ENCODE assay signal across 29 cellular contexts in the genomic region with DNA sequence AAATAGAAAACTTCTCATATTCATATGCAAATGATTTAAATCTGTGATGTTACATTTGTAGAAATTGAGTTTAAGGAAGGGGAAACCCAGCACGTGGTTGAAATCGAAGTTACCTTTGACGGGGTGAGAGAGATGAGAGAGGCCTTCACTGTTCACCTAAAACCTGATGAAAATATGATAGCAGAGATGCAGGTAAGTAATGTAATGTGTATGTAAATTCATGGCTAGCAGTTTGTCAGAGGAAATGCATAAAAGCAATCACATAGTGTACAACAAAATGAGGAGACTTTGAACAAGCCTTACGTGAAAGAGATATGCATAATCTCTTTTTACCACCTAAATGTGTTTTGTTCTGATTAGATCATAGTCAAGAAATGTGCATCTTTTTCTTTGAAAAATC.
"Had no signal": no experiment of that assay in that cellular context is flagged by ENCODE, and none has a peak within 500 bp of the region (broad histone marks: within the 10 kb centered on the region; RNA-seq: fewer than 3 reads in every experiment).

No MANE protein-coding gene starts in this region.

- H3K36me3 Mint-ChIP-seq: activated CD8-positive, alpha-beta memory T cell treated with anti-CD3 and anti-CD28 coated beads, Interleukin-2, amount 10 ng/mL, durations not matched to agents 7 days and 5 days; activated naive CD4-positive, alpha-beta T cell treated with anti-CD3 and anti-CD28 coated beads, Interleukin-2, amount 50 U/mL, for 72 hours; activated naive CD8-positive, alpha-beta T cell treated with anti-CD3 and anti-CD28 coated beads for 36 hours had no signal

- DNase-seq: activated CD4-positive, alpha-beta memory T cell treated with anti-CD3 and anti-CD28 coated beads, Interleukin-2, amount 10 ng/mL, durations not matched to agents 7 days and 5 days; activated CD4-positive, alpha-beta T cell treated with anti-CD3 and anti-CD28 coated beads for 1 hour; activated CD4-positive, alpha-beta T cell treated with anti-CD3 and anti-CD28 coated beads for 48 hours; activated CD4-positive, alpha-beta T cell treated with anti-CD3 and anti-CD28 coated beads, Interleukin-2, amount 10 ng/mL, durations not matched to agents 7 days and 5 days; activated CD4-positive, alpha-beta T cell treated with anti-CD3 and anti-CD28 coated beads, Interleukin-2, amount 50 U/mL, for 48 hours; activated CD4-positive, CD25-positive, alpha-beta regulatory T cell; activated CD8-positive, alpha-beta memory T cell treated with anti-CD3 and anti-CD28 coated beads for 24 hours; activated CD8-positive, alpha-beta memory T cell treated with anti-CD3 and anti-CD28 coated beads, Interleukin-2, amount 10 ng/mL, durations not matched to agents 7 days and 5 days; activated CD8-positive, alpha-beta memory T cell treated with anti-CD3 and anti-CD28 coated beads, Interleukin-2, amount 50 U/mL, for 48 hours; activated CD8-positive, alpha-beta T cell treated with anti-CD3 and anti-CD28 coated beads, Interleukin-2, amount 10 ng/mL, durations not matched to agents 7 days and 5 days; activated effector memory CD4-positive, alpha-beta T cell treated with anti-CD3 and anti-CD28 coated beads, Interleukin-2, amount 50 U/mL, for 16 hours; activated gamma-delta T cell treated with Interleukin-2 at 50 U/mL for 16 hours; activated naive CD4-positive, alpha-beta T cell; activated naive CD4-positive, alpha-beta T cell treated with anti-CD3 and anti-CD28 coated beads for 36 hours; activated naive CD4-positive, alpha-beta T cell treated with anti-CD3 and anti-CD28 coated beads, Interleukin-2, amount 50 U/mL, for 16 hours; activated naive CD8-positive, alpha-beta T cell treated with anti-CD3 and anti-CD28 coated beads for 36 hours; activated T-cell treated with anti-CD3 and anti-CD28 coated beads, Interleukin-2, amount 50 U/mL, for 4 hours; adrenal gland; amniotic stem cell; aorta; body of pancreas; brain microvascular endothelial cell; central memory CD4-positive, alpha-beta T cell; T-helper 1 cell; T-helper 9 cell had no signal

- H3K4me3 Mint-ChIP-seq: activated CD4-positive, alpha-beta memory T cell treated with anti-CD3 and anti-CD28 coated beads, Interleukin-2, amount 10 ng/mL, durations not matched to agents 7 days and 5 days; activated CD4-positive, alpha-beta T cell treated with anti-CD3 and anti-CD28 coated beads, Interleukin-2, amount 10 ng/mL, durations not matched to agents 7 days and 5 days; activated CD8-positive, alpha-beta memory T cell treated with anti-CD3 and anti-CD28 coated beads, Interleukin-2, amount 10 ng/mL, durations not matched to agents 7 days and 5 days; activated CD8-positive, alpha-beta T cell treated with anti-CD3 and anti-CD28 coated beads, Interleukin-2, amount 10 ng/mL, durations not matched to agents 7 days and 5 days; activated naive CD4-positive, alpha-beta T cell treated with anti-CD3 and anti-CD28 coated beads for 36 hours; activated naive CD8-positive, alpha-beta T cell treated with anti-CD3 and anti-CD28 coated beads for 36 hours; activated T-cell treated with anti-CD3 and anti-CD28 coated beads, Interleukin-2, amount 50 U/mL, for 4 hours; T-helper 1 cell treated with Interleukin-12 subunit alpha and Interleukin-12 subunit beta and Interleukin-4 antibody, amounts not matched to agents 30 μg/mL and 1 μg/mL, for 36 hours; T-helper 2 cell treated with Interferon-gamma antibody and Interleukin-4, amounts not matched to agents 5 μg/mL and 100 μg/mL, for 36 hours had no signal

- H3K9me3 Mint-ChIP-seq: activated CD4-positive, alpha-beta memory T cell treated with anti-CD3 and anti-CD28 coated beads, Interleukin-2, amount 10 ng/mL, durations not matched to agents 7 days and 5 days; activated CD4-positive, alpha-beta T cell treated with anti-CD3 and anti-CD28 coated beads, Interleukin-2, amount 10 ng/mL, durations not matched to agents 7 days and 5 days; activated naive CD4-positive, alpha-beta T cell treated with anti-CD3 and anti-CD28 coated beads for 36 hours; activated naive CD4-positive, alpha-beta T cell treated with anti-CD3 and anti-CD28 coated beads, Interleukin-2, amount 50 U/mL, for 72 hours; activated naive CD8-positive, alpha-beta T cell treated with anti-CD3 and anti-CD28 coated beads for 36 hours; activated T-cell treated with anti-CD3 and anti-CD28 coated beads, Interleukin-2, amount 50 U/mL, for 4 hours; T-helper 1 cell treated with Interleukin-12 subunit alpha and Interleukin-12 subunit beta and Interleukin-4 antibody, amounts not matched to agents 30 μg/mL and 1 μg/mL, for 36 hours; T-helper 2 cell treated with Interferon-gamma antibody and Interleukin-4, amounts not matched to agents 5 μg/mL and 100 μg/mL, for 36 hours had no signal

- H3K4me1 Mint-ChIP-seq: activated CD4-positive, alpha-beta memory T cell treated with anti-CD3 and anti-CD28 coated beads, Interleukin-2, amount 10 ng/mL, durations not matched to agents 7 days and 5 days; activated CD4-positive, alpha-beta T cell treated with anti-CD3 and anti-CD28 coated beads, Interleukin-2, amount 10 ng/mL, durations not matched to agents 7 days and 5 days; activated naive CD8-positive, alpha-beta T cell treated with anti-CD3 and anti-CD28 coated beads for 36 hours had no signal

- ATAC-seq: activated CD4-positive, CD25-positive, alpha-beta regulatory T cell treated with anti-CD3 and anti-CD28 coated beads, Interleukin-2, amount 50 U/mL, for 24 hours; activated CD8-positive, alpha-beta memory T cell treated with anti-CD3 and anti-CD28 coated beads, Interleukin-2, amount 10 ng/mL, durations not matched to agents 7 days and 5 days; activated CD8-positive, alpha-beta T cell treated with anti-CD3 and anti-CD28 coated beads, Interleukin-2, amount 10 ng/mL, durations not matched to agents 7 days and 5 days; activated T-cell treated with anti-CD3 and anti-CD28 coated beads, Interleukin-2, amount 50 U/mL, for 4 hours; body of pancreas had no signal

- H3K27ac Mint-ChIP-seq: activated CD4-positive, alpha-beta memory T cell treated with anti-CD3 and anti-CD28 coated beads, Interleukin-2, amount 10 ng/mL, durations not matched to agents 7 days and 5 days; activated CD4-positive, alpha-beta T cell treated with anti-CD3 and anti-CD28 coated beads, Interleukin-2, amount 10 ng/mL, durations not matched to agents 7 days and 5 days; activated CD8-positive, alpha-beta memory T cell treated with anti-CD3 and anti-CD28 coated beads, Interleukin-2, amount 10 ng/mL, durations not matched to agents 7 days and 5 days; activated CD8-positive, alpha-beta T cell treated with anti-CD3 and anti-CD28 coated beads, Interleukin-2, amount 10 ng/mL, durations not matched to agents 7 days and 5 days; activated naive CD4-positive, alpha-beta T cell treated with anti-CD3 and anti-CD28 coated beads for 36 hours; activated naive CD4-positive, alpha-beta T cell treated with anti-CD3 and anti-CD28 coated beads, Interleukin-2, amount 50 U/mL, for 72 hours; activated naive CD8-positive, alpha-beta T cell treated with anti-CD3 and anti-CD28 coated beads for 36 hours; T-helper 1 cell treated with Interleukin-12 subunit alpha and Interleukin-12 subunit beta and Interleukin-4 antibody, amounts not matched to agents 30 μg/mL and 1 μg/mL, for 36 hours; T-helper 2 cell treated with Interferon-gamma antibody and Interleukin-4, amounts not matched to agents 5 μg/mL and 100 μg/mL, for 36 hours had no signal

- H3K27me3 Mint-ChIP-seq: activated CD4-positive, alpha-beta T cell treated with anti-CD3 and anti-CD28 coated beads, Interleukin-2, amount 10 ng/mL, durations not matched to agents 7 days and 5 days; activated CD8-positive, alpha-beta memory T cell treated with anti-CD3 and anti-CD28 coated beads, Interleukin-2, amount 10 ng/mL, durations not matched to agents 7 days and 5 days had no signal
